Comparison of ENCODE assay signal across 11 cellular contexts in genomic region chr4:158826057-158826456, GRCh38. TPM values are rescaled to one million over a fixed set of nuclear protein-coding genes. Genes with fewer than 3 reads are reported as not detected.
A peak's percentile ranks its signal among the peaks of the same experiment; 100 is the strongest.
DNase-seq lines count a peak whose midpoint lies in the region; ATAC-seq and TF ChIP-seq lines count a peak whose summit lies in the region.
"Had no signal": no experiment of that assay in that cellular context is flagged by ENCODE, and none has a peak within 500 bp of the region (broad histone marks: within the 10 kb centered on the region; RNA-seq: fewer than 3 reads in every experiment).

No MANE protein-coding gene starts in this region.

- no peaks in the 10 kb centered on the region for H3K36me3 ChIP-seq in SJCRH30

- H3K27me3 Mint-ChIP-seq in activated naive CD4-positive, alpha-beta T cell treated with anti-CD3 and anti-CD28 coated beads for 36 hours (ENCODE audit: low read depth), result no peaks in the 10 kb centered on the region
- no peaks in the 10 kb centered on the region for H3K27me3 Mint-ChIP-seq in effector memory CD8-positive, alpha-beta T cell
- no peaks in the 10 kb centered on the region for H3K27me3 Mint-ChIP-seq in type B pancreatic cell

- ATAC-seq in HG03135 (IDR thresholded peaks at IDR 0.05; ENCODE audit: unreplicated experiment), result peak; percentile 79
- ATAC-seq in effector memory CD8-positive, alpha-beta T cell (replicated peaks), result no peak
- ATAC-seq: HCT116, Panc1 had no signal

- no peaks in the 10 kb centered on the region for H3K4me1 ChIP-seq in SJCRH30

- no peaks in the 10 kb centered on the region for H3K27me3 ChIP-seq in SJCRH30

- H3K4me1 Mint-ChIP-seq in activated naive CD4-positive, alpha-beta T cell treated with anti-CD3 and anti-CD28 coated beads for 36 hours (ENCODE audit: low read depth), result peaks cover 55% of the 10 kb centered on the region
- H3K4me1 Mint-ChIP-seq in effector memory CD8-positive, alpha-beta T cell (ENCODE audit: low read depth in 2 of 2), result peaks cover 12 to 19% of the 10 kb centered on the region in 2 donors
- peaks cover 37% of the 10 kb centered on the region for H3K4me1 Mint-ChIP-seq in type B pancreatic cell (ENCODE audit: unreplicated experiment)
- H3K4me1 Mint-ChIP-seq: B cell had no signal

- no peak overlapping the region for H3K27ac ChIP-seq in SJCRH30

- no peak for TF ChIP-seq CTCF in type B pancreatic cell (conservative IDR thresholded peaks at IDR 0.05)

- H3K4me3 Mint-ChIP-seq in activated naive CD4-positive, alpha-beta T cell treated with anti-CD3 and anti-CD28 coated beads for 36 hours, result no peak overlapping the region
- H3K4me3 Mint-ChIP-seq in effector memory CD8-positive, alpha-beta T cell, result no peak overlapping the region
- peak overlapping the region; percentile 20 for H3K4me3 Mint-ChIP-seq in type B pancreatic cell
- H3K4me3 Mint-ChIP-seq: B cell had no signal

- no peaks in the 10 kb centered on the region for H3K9me3 ChIP-seq in SJCRH30 (replicated peaks)

- intact Hi-C loops in activated naive CD4-positive, alpha-beta T cell treated with anti-CD3 and anti-CD28 coated beads for 36 hours (cut with micrococcal nuclease), result loop anchor here (2.0 to 5.0 kb wide), 2 partner anchors 47 to 104 kb away; partner anchors contain the start of gene PPID

- DNase-seq in activated naive CD4-positive, alpha-beta T cell treated with anti-CD3 and anti-CD28 coated beads for 36 hours, result no peak
- no peak for DNase-seq in activated naive CD4-positive, alpha-beta T cell treated with Interleukin-2 at 50 U/mL for 16 hours
- no peak for DNase-seq in effector memory CD8-positive, alpha-beta T cell
- DNase-seq in type B pancreatic cell (ENCODE audit: extremely low spot score, unreplicated experiment), result no peak
- no peak for DNase-seq in SJCRH30
- no peak for DNase-seq in putamen (ENCODE audit: low spot score)
- no peak for DNase-seq in NCI-H524 treated with DMSO at 0.1 percent for 48 hours (lab: John Stamatoyannopoulos, UW)

- H3K4me3 ChIP-seq in SJCRH30, result no peak overlapping the region

- peak overlapping the region; percentile 59 for H3K27ac Mint-ChIP-seq in activated naive CD4-positive, alpha-beta T cell treated with anti-CD3 and anti-CD28 coated beads for 36 hours
- H3K27ac Mint-ChIP-seq in effector memory CD8-positive, alpha-beta T cell, result peak overlapping the region; percentile 3 to 36
- H3K27ac Mint-ChIP-seq in type B pancreatic cell, result peak overlapping the region; percentile 88
- H3K27ac Mint-ChIP-seq: B cell had no signal

- CTCF ChIA-PET in activated naive CD4-positive, alpha-beta T cell treated with anti-CD3 and anti-CD28 coated beads for 36 hours (lab: Charles Lee), result interaction anchor here (0.6 to 1.2 kb wide), 2 partner anchors 24 to 45 kb away, joined by 3 to 5 read pairs; no protein-coding TSS in a partner anchor

- no peaks in the 10 kb centered on the region for H3K9me3 Mint-ChIP-seq in activated naive CD4-positive, alpha-beta T cell treated with anti-CD3 and anti-CD28 coated beads for 36 hours
- H3K9me3 Mint-ChIP-seq in effector memory CD8-positive, alpha-beta T cell, result no peaks in the 10 kb centered on the region
- no peaks in the 10 kb centered on the region for H3K9me3 Mint-ChIP-seq in type B pancreatic cell

- peaks cover 14% of the 10 kb centered on the region for H3K36me3 Mint-ChIP-seq in activated naive CD4-positive, alpha-beta T cell treated with anti-CD3 and anti-CD28 coated beads for 36 hours (ENCODE audit: low read depth)
- H3K36me3 Mint-ChIP-seq in effector memory CD8-positive, alpha-beta T cell (ENCODE audit: insufficient read depth), result no peaks in the 10 kb centered on the region
- H3K36me3 Mint-ChIP-seq in type B pancreatic cell, result peaks cover 27% of the 10 kb centered on the region

RNA-seq across cellular contexts. Expression of gene FNIP2, which starts 57.2 kb away (rescaled TPM):
- total RNA-seq in activated naive CD4-positive, alpha-beta T cell treated with anti-CD3 and anti-CD28 coated beads for 36 hours, result 10 to 100 TPM; 10.1 to 11.3 TPM
- 31.0 and 36.5 TPM in 2 replicates for total RNA-seq in type B pancreatic cell (ENCODE audit: low replicate concordance)
- total RNA-seq in SJCRH30 (2014; rRNA removed; shearing (Covaris generic)), result 15.9 and 18.4 TPM in 2 replicates

Comparison
In these comparisons a context has a peak if more than half of its experiments do, and no peak if none do; other contexts are left out.
1. H3K27ac Mint-ChIP-seq: peak in every context shown above with its lines; median percentile 88 in type B pancreatic cell; 59 in activated naive CD4-positive, alpha-beta T cell treated with anti-CD3 and anti-CD28 coated beads for 36 hours; 20 in effector memory CD8-positive, alpha-beta T cell.